Comparison of ENCODE assay signal across 10 cellular contexts in the genomic region with DNA sequence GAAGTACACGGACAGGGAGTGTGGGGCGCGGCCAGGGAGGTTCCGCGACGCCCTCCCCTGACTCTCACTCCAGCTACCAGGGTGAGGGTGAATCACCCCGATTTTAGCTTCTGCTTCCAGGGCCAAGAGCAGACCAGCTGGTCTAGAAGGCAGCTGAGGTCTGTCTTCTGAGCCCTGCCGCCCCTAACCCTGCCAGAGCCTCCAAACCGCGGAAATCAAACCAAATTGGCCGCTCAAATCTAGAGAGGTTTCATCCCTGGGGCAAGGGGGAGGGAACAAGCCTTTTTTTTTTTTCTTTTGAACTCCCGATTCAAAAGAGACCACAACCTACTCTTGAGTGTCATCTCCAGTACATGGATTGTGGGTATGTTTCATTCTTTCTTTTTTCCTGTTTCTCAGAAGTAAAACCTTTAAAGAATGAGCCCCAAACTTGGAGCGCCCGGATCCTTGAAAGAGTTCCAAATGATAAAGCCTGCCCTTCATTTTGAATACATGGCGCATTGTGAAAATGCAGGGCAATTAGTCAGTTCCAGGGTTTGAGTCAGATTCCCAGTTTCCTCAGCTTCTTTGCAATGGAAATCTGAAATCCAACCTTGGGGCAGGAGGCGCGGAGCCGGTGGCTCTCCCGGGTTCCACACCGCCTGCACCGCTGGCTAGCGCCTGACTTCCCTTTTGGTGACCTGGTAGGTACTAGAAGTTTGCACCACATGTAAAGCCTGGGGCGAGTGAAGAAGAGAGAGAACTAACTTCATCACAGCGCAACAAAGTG. TPM values are rescaled to one million over a fixed set of nuclear protein-coding genes. Genes with fewer than 3 reads are reported as not detected.
A peak's percentile ranks its signal among the peaks of the same experiment; 100 is the strongest.
DNase-seq lines count a peak whose midpoint lies in the region; TF ChIP-seq lines count a peak whose summit lies in the region.
"Had no signal": no experiment of that assay in that cellular context is flagged by ENCODE, and none has a peak within 500 bp of the region (broad histone marks: within the 10 kb centered on the region; RNA-seq: fewer than 3 reads in every experiment).

No MANE protein-coding gene starts in this region.

- no peak overlapping the region for H3K27ac ChIP-seq in MM.1S (ENCODE audit: low read length)
- H3K27ac ChIP-seq in prostate gland: no peak overlapping the region
- H3K27ac ChIP-seq: epithelial cell of prostate had no signal

- peaks cover 70% of the 10 kb centered on the region for H3K27me3 Mint-ChIP-seq in neural crest cell (ENCODE audit: low read depth)

- no peak overlapping the region for H3K9ac ChIP-seq in MM.1S (ENCODE audit: low read length)

- H3K4me3 ChIP-seq in fibroblast of the aortic adventitia (ENCODE audit: low read depth, low read length) (peak overlapping the region; percentile 40), MM.1S (ENCODE audit: low read length) (no peak overlapping the region), prostate gland (no peak overlapping the region)

- H3K27ac Mint-ChIP-seq in neural crest cell (ENCODE audit: unreplicated experiment): no peak overlapping the region

- H3K4me3 Mint-ChIP-seq in neural crest cell: peak overlapping the region; percentile 80

- H3K4me1 ChIP-seq in MM.1S (ENCODE audit: low read length) (no peaks in the 10 kb centered on the region), prostate gland (replicated peaks) (peaks cover 13% of the 10 kb centered on the region)

- H3K9me3 ChIP-seq in MM.1S (replicated peaks; ENCODE audit: insufficient read depth, low read length): no peaks in the 10 kb centered on the region
- no peaks in the 10 kb centered on the region for H3K9me3 ChIP-seq in prostate gland

- TF ChIP-seq CTCF in fibroblast of the aortic adventitia (IDR thresholded peaks at IDR 0.05; ENCODE audit: insufficient read depth, low read length) (no peak), neural crest cell (conservative IDR thresholded peaks at IDR 0.05) (no peak), MM.1S (IDR thresholded peaks at IDR 0.05; ENCODE audit: low read length) (no peak), prostate gland (IDR thresholded peaks at IDR 0.05) (no peak)

- no peaks in the 10 kb centered on the region for H3K9me3 Mint-ChIP-seq in neural crest cell

- H3K36me3 ChIP-seq in MM.1S (replicated peaks; ENCODE audit: insufficient read depth, low read length): no peaks in the 10 kb centered on the region
- no peaks in the 10 kb centered on the region for H3K36me3 ChIP-seq in prostate gland

- H3K4me1 Mint-ChIP-seq in neural crest cell: peaks cover 81% of the 10 kb centered on the region

- DNase-seq in AG20443 (ENCODE audit: low spot score) (peak; percentile 81), RPMI7951 (ENCODE audit: low read depth) (peak; percentile 84), fibroblast of the aortic adventitia (ENCODE audit: low read depth) (peak; percentile 92), neural crest cell (ENCODE audit: low read depth, low spot score) (no peak), MM.1S (no peak), NCI-H2107 (lab: John Stamatoyannopoulos, UW) (no peak), DMS53 treated with DMSO at 0.1 percent for 48 hours (lab: John Stamatoyannopoulos, UW; ENCODE audit: unreplicated experiment) (no peak), prostate gland (ENCODE audit: low spot score) (no peak)
- DNase-seq: NCI-H1436 had no signal

- H3F3A ChIP-seq in MM.1S (ENCODE audit: insufficient read depth, low read length): no peaks in the 10 kb centered on the region

- no peaks in the 10 kb centered on the region for H3K79me2 ChIP-seq in MM.1S (ENCODE audit: low read length)

- H3K27me3 ChIP-seq in MM.1S (replicated peaks; ENCODE audit: insufficient read depth, low read length): peaks cover 37% of the 10 kb centered on the region
- H3K27me3 ChIP-seq in prostate gland (replicated peaks; ENCODE audit: insufficient read depth): no peaks in the 10 kb centered on the region

- 73% methylated on average over 24 of the region's 24 CpGs for WGBS in prostate gland

- intact Hi-C loops in prostate gland (cut with DNase I): no loop called here

- H2AFZ ChIP-seq in MM.1S (ENCODE audit: low read length): no peak overlapping the region

- no peaks in the 10 kb centered on the region for H4K20me1 ChIP-seq in MM.1S (ENCODE audit: insufficient read depth, low read length)

- H3K4me2 ChIP-seq in MM.1S (ENCODE audit: low read depth, low read length): no peak overlapping the region

- no peaks in the 10 kb centered on the region for H3K9me2 ChIP-seq in MM.1S (replicated peaks; ENCODE audit: insufficient read depth, low read length)

- no peak for TF ChIP-seq POLR2A in prostate gland (IDR thresholded peaks at IDR 0.05)

- H3K36me3 Mint-ChIP-seq in neural crest cell (ENCODE audit: low read depth): no peaks in the 10 kb centered on the region

RNA-seq across cellular contexts. Expression of a gene that starts 16.5 kb away (rescaled TPM):
- total RNA-seq in RPMI7951 (2014; rRNA removed; shearing (Covaris generic)): 2.0 and 2.2 TPM in 2 replicates
- 4.8 and 8.1 TPM in 2 replicates for total RNA-seq in fibroblast of the aortic adventitia (ENCODE audit: low replicate concordance)
- total RNA-seq in neural crest cell: 40.1 and 46.0 TPM in 2 replicates
- total RNA-seq in prostate gland: 10 to 100 TPM; 51.1 to 53.9 TPM

Comparison
In these comparisons a context has a peak if more than half of its experiments do, and no peak if none do; other contexts are left out.
1. DNase-seq: peak in AG20443 (single experiment), RPMI7951 (single experiment) and fibroblast of the aortic adventitia (single experiment); none in neural crest cell (single experiment), MM.1S (single experiment), NCI-H2107 (single experiment), DMS53 treated with DMSO at 0.1 percent for 48 hours (single experiment) and prostate gland (single experiment).